In the genomic region with DNA sequence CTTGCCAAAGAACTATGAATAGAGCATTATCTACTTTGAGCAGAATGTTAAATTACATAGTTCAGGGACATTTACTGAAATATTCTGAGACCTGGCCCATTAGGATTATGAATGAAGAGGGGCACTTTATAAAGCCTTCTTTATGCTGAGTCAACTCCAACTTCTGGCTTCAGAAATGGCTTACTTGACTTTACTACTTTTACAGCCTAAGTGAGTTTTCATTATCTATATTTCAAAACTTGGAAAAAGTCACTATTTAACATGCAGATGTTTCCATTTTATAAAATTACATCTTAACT, we compare ENCODE assay signal across 21 cellular contexts.
"Had no signal": no experiment of that assay in that cellular context is flagged by ENCODE, and none has a peak within 500 bp of the region (broad histone marks: within the 10 kb centered on the region; RNA-seq: fewer than 3 reads in every experiment).

No MANE protein-coding gene starts in this region.

- DNase-seq: activated CD4-positive, alpha-beta T cell treated with anti-CD3 and anti-CD28 coated beads for 36 hours; activated CD4-positive, CD25-positive, alpha-beta regulatory T cell; activated naive CD4-positive, alpha-beta T cell treated with Interleukin-2 at 50 U/mL for 16 hours; activated T-cell treated with anti-CD3 and anti-CD28 coated beads for 4 hours; activated T-cell treated with anti-CD3 and anti-CD28 coated beads, Interleukin-2, amount 50 U/mL, for 72 hours; aorta; brain microvascular endothelial cell; cortex of kidney; endodermal cell; foreskin keratinocyte; heart right ventricle; left ventricle myocardium superior; mammary epithelial cell; stimulated activated CD4-positive, alpha-beta T cell treated with anti-CD3 and anti-CD28 coated beads, Interleukin-4, amount 100 ng/mL, for 1 hour; stimulated activated naive CD8-positive, alpha-beta T cell treated with anti-CD3 and anti-CD28 coated beads, Interleukin-15, Interleukin-2, amounts not matched to agents 100 U/mL and 50 U/mL, for 24 hours; T-helper 17 cell; T1000; trophoblast cell had no signal

- H3K4me3 ChIP-seq: adrenal gland, heart right ventricle, thoracic aorta had no signal

- H3K27ac ChIP-seq: adrenal gland, brain microvascular endothelial cell, foreskin keratinocyte, thoracic aorta had no signal

- ATAC-seq: activated CD4-positive, alpha-beta T cell treated with anti-CD3 and anti-CD28 coated beads for 36 hours; activated T-cell treated with anti-CD3 and anti-CD28 coated beads, Interleukin-2, amount 50 U/mL, for 72 hours; esophagus mucosa; foreskin keratinocyte; stimulated activated naive CD8-positive, alpha-beta T cell treated with anti-CD3 and anti-CD28 coated beads, Interleukin-15, Interleukin-2, amounts not matched to agents 100 U/mL and 50 U/mL, for 24 hours; T-helper 17 cell had no signal
